In the genomic region with DNA sequence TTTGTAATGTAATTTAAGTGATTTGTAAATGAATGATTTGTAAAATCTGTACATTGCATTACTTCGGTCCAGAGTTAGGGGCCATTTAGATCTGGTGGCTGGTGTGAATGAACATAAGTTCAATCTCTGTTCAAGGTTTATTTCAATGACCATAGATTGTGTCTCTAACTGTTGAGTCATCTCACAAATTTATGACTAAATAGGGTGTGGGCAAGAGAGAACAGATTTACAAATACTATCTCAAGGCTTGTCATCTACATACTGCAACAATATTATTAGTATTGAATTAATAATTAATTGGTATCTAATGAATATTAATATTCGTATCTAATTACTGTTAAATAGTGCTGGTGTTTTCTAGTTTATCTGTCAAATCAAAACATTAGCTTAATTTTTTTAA, we compare ENCODE assay signal across 17 cellular contexts.
A peak's percentile ranks its signal among the peaks of the same experiment; 100 is the strongest.
DNase-seq lines count a peak whose midpoint lies in the region; FAIRE-seq lines count a peak whose summit lies in the region.
"Had no signal": no experiment of that assay in that cellular context is flagged by ENCODE, and none has a peak within 500 bp of the region (broad histone marks: within the 10 kb centered on the region; RNA-seq: fewer than 3 reads in every experiment).

No MANE protein-coding gene starts in this region.

- DNase-seq in ELR (ENCODE audit: low read depth) (peak; percentile 67), M059J (ENCODE audit: low read depth) (peak; percentile 32), renal cortical epithelial cell (ENCODE audit: low read depth) (peak; percentile 43), NOMO-1 (lab: John Stamatoyannopoulos, UW; ENCODE audit: unreplicated experiment in 2 of 2) (no peak), NCI-H345 (lab: John Stamatoyannopoulos, UW) (no peak)
- no peak for DNase-seq in effector CD8-positive, alpha-beta T cell (lab: John Stamatoyannopoulos, UW)
- DNase-seq: activated CD4-positive, alpha-beta T cell treated with anti-CD3 and anti-CD28 coated beads for 36 hours; activated T-cell treated with anti-CD3 and anti-CD28 coated beads, Interleukin-2, amount 50 U/mL, for 4 hours; adrenal gland; CD4-positive, CD25-positive, alpha-beta regulatory T cell; foreskin melanocyte; KBM-7; mesendoderm; NCI-H524; occipital lobe had no signal

- peak; percentile 12 for FAIRE-seq in endometrium (lab: Jason Lieb, UNC)
- FAIRE-seq: urothelium cell line had no signal

Comparison
In these comparisons a context has a peak if more than half of its experiments do, and no peak if none do; other contexts are left out.
1. DNase-seq: peak in ELR (single experiment), M059J (single experiment) and renal cortical epithelial cell (single experiment); none in effector CD8-positive, alpha-beta T cell (single experiment), NOMO-1 (0 of 2) and NCI-H345 (single experiment).